In genomic region chr2:101858246-101858645, GRCh38 we compare ENCODE assay signal across 22 cellular contexts.
DNase-seq lines count a peak whose midpoint lies in the region; ATAC-seq and TF ChIP-seq lines count a peak whose summit lies in the region.
"Had no signal": no experiment of that assay in that cellular context is flagged by ENCODE, and none has a peak within 500 bp of the region (broad histone marks: within the 10 kb centered on the region; RNA-seq: fewer than 3 reads in every experiment).

No MANE protein-coding gene starts in this region.

- ATAC-seq in activated CD4-positive, alpha-beta T cell treated with anti-CD3 and anti-CD28 coated beads for 36 hours: peak; percentile 49
- ATAC-seq in PC-3 (peak; percentile 92), HG02798 (IDR thresholded peaks at IDR 0.05; ENCODE audit: poor library complexity, unreplicated experiment) (no peak)
- ATAC-seq: Right ventricle myocardium inferior had no signal

- no peak for DNase-seq in activated CD4-positive, alpha-beta T cell treated with anti-CD3 and anti-CD28 coated beads for 36 hours
- DNase-seq in activated CD4-positive, alpha-beta T cell treated with anti-CD3 and anti-CD28 coated beads, Interleukin-2, amount 50 U/mL, for 4 hours: no peak
- DNase-seq in PC-3 (peak; percentile 91), epithelial cell of proximal tubule (ENCODE audit: low read depth) (peak; percentile 22), renal cortical epithelial cell (ENCODE audit: low read depth) (peak; percentile 69), Karpas-422 (no peak), nucleus accumbens (lab: John Stamatoyannopoulos, UW) (no peak)
- DNase-seq: 8988T; activated CD4-positive, CD25-positive, alpha-beta regulatory T cell; activated naive CD4-positive, alpha-beta T cell treated with Interleukin-2 at 50 U/mL for 16 hours; DMS79 treated with DMSO at 0.1 percent for 48 hours; H9; NCI-H1694; NCI-H446 treated with DMSO at 0.1 percent for 48 hours; nephron progenitor cell; NK-92 treated with Interleukin-12 subunit alpha and Interleukin-12 subunit beta, amount 100 ng/mL, for 24 hours; stomach had no signal

- intact Hi-C loops in activated CD4-positive, alpha-beta T cell treated with anti-CD3 and anti-CD28 coated beads for 36 hours (cut with DNase I, micrococcal nuclease): no loop called here
- intact Hi-C loops in PC-3 (cut with micrococcal nuclease): no loop called here

- H3K4me1 ChIP-seq in PC-3 (ENCODE audit: insufficient read depth, low read length): peaks cover 29% of the 10 kb centered on the region
- no peaks in the 10 kb centered on the region for H3K4me1 ChIP-seq in Karpas-422 (ENCODE audit: low read length)
- H3K4me1 ChIP-seq: BLaER1, esophagus muscularis mucosa, stomach had no signal

- no peak for TF ChIP-seq CTCF in PC-3 (conservative IDR thresholded peaks at IDR 0.05; ENCODE audit: low read depth, low read length)
- TF ChIP-seq CTCF in epithelial cell of proximal tubule (conservative IDR thresholded peaks at IDR 0.05; ENCODE audit: low read depth, low read length): no peak

- H3K4me2 ChIP-seq in PC-3 (ENCODE audit: low read length) (peak overlapping the region; percentile 60), Karpas-422 (ENCODE audit: low read depth, low read length, poor library complexity, severe bottlenecking) (no peak overlapping the region)
- H3K4me2 ChIP-seq: BLaER1 had no signal

- H4K20me1 ChIP-seq in PC-3 (ENCODE audit: low read length) (no peaks in the 10 kb centered on the region), Karpas-422 (ENCODE audit: insufficient read depth, low read depth, low read length) (no peaks in the 10 kb centered on the region)

- peak overlapping the region; percentile 9; the same call in 1 of the 2 replicates for H3K9ac ChIP-seq in PC-3 (ENCODE audit: low read length)
- H3K9ac ChIP-seq in Karpas-422 (ENCODE audit: low read length): no peak overlapping the region
- H3K9ac ChIP-seq: BLaER1 had no signal

- no peak overlapping the region for H3K27ac Mint-ChIP-seq in activated CD4-positive, alpha-beta T cell treated with anti-CD3 and anti-CD28 coated beads for 36 hours

- H3K27me3 ChIP-seq in PC-3 (ENCODE audit: low read length): no peaks in the 10 kb centered on the region
- no peaks in the 10 kb centered on the region for H3K27me3 ChIP-seq in Karpas-422 (ENCODE audit: low read length)
- H3K27me3 ChIP-seq: BLaER1, esophagus muscularis mucosa, stomach had no signal

- CTCF ChIA-PET in activated CD4-positive, alpha-beta T cell treated with anti-CD3 and anti-CD28 coated beads for 36 hours (lab: Charles Lee): interaction anchor here (0.5 to 1.4 kb wide), 7 partner anchors 10 to 607 kb away, joined by 3 to 5 read pairs (median 3); no protein-coding TSS in a partner anchor
- CTCF ChIA-PET in PC-3 (lab: Charles Lee): no interaction called here

- H3K4me3 Mint-ChIP-seq in activated CD4-positive, alpha-beta T cell treated with anti-CD3 and anti-CD28 coated beads for 36 hours: no peak overlapping the region
- H3K4me3 Mint-ChIP-seq: H9, nephron progenitor cell had no signal

- H3K27ac ChIP-seq in PC-3 (ENCODE audit: low read length): peak overlapping the region; percentile 75
- no peak overlapping the region for H3K27ac ChIP-seq in Karpas-422 (ENCODE audit: low read length)
- H3K27ac ChIP-seq: BLaER1, esophagus muscularis mucosa, stomach had no signal

- no TSS peak for BruUV-seq in PC-3 (replicated peaks; lab: Mats Ljungman, UMichigan)

- H3K9me3 Mint-ChIP-seq in activated CD4-positive, alpha-beta T cell treated with anti-CD3 and anti-CD28 coated beads for 36 hours (ENCODE audit: low read depth): no peaks in the 10 kb centered on the region
- H3K9me3 Mint-ChIP-seq: H9, nephron progenitor cell had no signal

- POLR2A ChIA-PET in activated CD4-positive, alpha-beta T cell treated with anti-CD3 and anti-CD28 coated beads for 36 hours (lab: Charles Lee): no interaction called here
- POLR2A ChIA-PET in PC-3 (lab: Charles Lee; ENCODE audit: unreplicated experiment): interaction anchor here (0.6 to 0.7 kb wide), 3 partner anchors 26 to 565 kb away, joined by 4 to 5 read pairs (median 5); partner anchors contain the start of gene IL18RAP

- H3F3A ChIP-seq in PC-3 (ENCODE audit: low read length, unreplicated experiment): no peaks in the 10 kb centered on the region

- no peaks in the 10 kb centered on the region for H3K9me2 ChIP-seq in PC-3 (replicated peaks; ENCODE audit: low read length)
- no peaks in the 10 kb centered on the region for H3K9me2 ChIP-seq in Karpas-422 (replicated peaks; ENCODE audit: insufficient read depth, low read length)

- H2AFZ ChIP-seq in PC-3 (ENCODE audit: low read length) (no peak overlapping the region), Karpas-422 (ENCODE audit: low read length) (no peak overlapping the region)

- peaks cover 27% of the 10 kb centered on the region for H3K36me3 Mint-ChIP-seq in activated CD4-positive, alpha-beta T cell treated with anti-CD3 and anti-CD28 coated beads for 36 hours (ENCODE audit: low read depth)

- H3K9me3 ChIP-seq in PC-3 (ENCODE audit: low read length): no peaks in the 10 kb centered on the region
- no peaks in the 10 kb centered on the region for H3K9me3 ChIP-seq in Karpas-422 (ENCODE audit: low read length)
- H3K9me3 ChIP-seq: BLaER1, esophagus muscularis mucosa, stomach had no signal

- H3K79me2 ChIP-seq in PC-3 (ENCODE audit: low read length) (peaks cover 18% of the 10 kb centered on the region), Karpas-422 (ENCODE audit: low read length) (no peaks in the 10 kb centered on the region)

- 0 out of 2 replicates have a peak overlapping the region, but pooled peaks have one; percentile 4 for H3K4me3 ChIP-seq in PC-3 (ENCODE audit: low read length)
- H3K4me3 ChIP-seq in epithelial cell of proximal tubule (ENCODE audit: low read depth, low read length): no peak overlapping the region
- no peak overlapping the region for H3K4me3 ChIP-seq in Karpas-422 (ENCODE audit: low read length)
- H3K4me3 ChIP-seq: BLaER1, esophagus muscularis mucosa, lung, stomach had no signal

- peaks cover 15% of the 10 kb centered on the region for H3K4me1 Mint-ChIP-seq in activated CD4-positive, alpha-beta T cell treated with anti-CD3 and anti-CD28 coated beads for 36 hours
- H3K4me1 Mint-ChIP-seq: nephron progenitor cell had no signal

- peaks cover 68% of the 10 kb centered on the region for H3K36me3 ChIP-seq in PC-3 (ENCODE audit: low read depth, low read length)
- no peaks in the 10 kb centered on the region for H3K36me3 ChIP-seq in Karpas-422 (ENCODE audit: insufficient read depth, low read length)

- no peaks in the 10 kb centered on the region for H3K27me3 Mint-ChIP-seq in activated CD4-positive, alpha-beta T cell treated with anti-CD3 and anti-CD28 coated beads for 36 hours

Comparison
In these comparisons a context has a peak if more than half of its experiments do, and no peak if none do; other contexts are left out.
1. DNase-seq: peak in PC-3 (single experiment), epithelial cell of proximal tubule (single experiment) and renal cortical epithelial cell (single experiment); none in activated CD4-positive, alpha-beta T cell treated with anti-CD3 and anti-CD28 coated beads for 36 hours (single experiment), activated CD4-positive, alpha-beta T cell treated with anti-CD3 and anti-CD28 coated beads, Interleukin-2, amount 50 U/mL, for 4 hours (0 of 2), Karpas-422 (single experiment) and nucleus accumbens (0 of 56).